ENCODE assay signal across 16 cellular contexts in the genomic region with DNA sequence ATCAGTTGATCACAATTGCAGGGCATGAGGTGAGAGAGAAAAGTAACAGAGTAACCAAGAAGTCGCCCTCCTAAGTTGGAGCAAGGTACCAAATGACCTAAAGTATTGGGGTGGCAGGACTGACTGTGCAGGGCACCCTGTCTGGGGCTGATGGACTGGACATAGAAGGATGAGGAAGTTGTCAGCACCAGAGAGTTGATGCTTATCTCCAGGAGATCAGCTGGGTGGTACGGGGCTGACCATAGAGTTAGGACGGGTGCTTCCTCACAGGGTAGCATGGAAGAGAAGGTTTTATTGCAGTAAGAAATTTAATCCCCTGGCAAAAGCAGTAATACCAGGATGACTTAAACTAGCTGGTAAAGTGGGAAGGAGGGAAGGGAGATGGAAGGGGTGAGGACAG.
"Had no signal": no experiment of that assay in that cellular context is flagged by ENCODE, and none has a peak within 500 bp of the region (broad histone marks: within the 10 kb centered on the region; RNA-seq: fewer than 3 reads in every experiment).

No MANE protein-coding gene starts in this region.

- ATAC-seq: activated T-cell treated with anti-CD3 and anti-CD28 coated beads, Interleukin-2, amount 50 U/mL, for 72 hours; foreskin keratinocyte; WTC11 had no signal

- H3K4me1 Mint-ChIP-seq: activated CD4-positive, alpha-beta memory T cell treated with anti-CD3 and anti-CD28 coated beads, Interleukin-2, amount 10 ng/mL, durations not matched to agents 7 days and 5 days; activated naive CD8-positive, alpha-beta T cell treated with anti-CD3 and anti-CD28 coated beads, Interleukin-2, amount 10 ng/mL, durations not matched to agents 7 days and 5 days had no signal

- H3K27ac ChIP-seq: brain microvascular endothelial cell, foreskin keratinocyte, thoracic aorta had no signal

- H3K4me3 Mint-ChIP-seq: activated CD4-positive, alpha-beta memory T cell treated with anti-CD3 and anti-CD28 coated beads, Interleukin-2, amount 10 ng/mL, durations not matched to agents 7 days and 5 days; activated naive CD8-positive, alpha-beta T cell treated with anti-CD3 and anti-CD28 coated beads, Interleukin-2, amount 10 ng/mL, durations not matched to agents 7 days and 5 days; activated T-cell treated with anti-CD3 and anti-CD28 coated beads, Interleukin-2, amount 50 U/mL, for 72 hours; natural killer cell treated with Interleukin-12 subunit alpha and Interleukin-12 subunit beta and Interleukin-15 and Interleukin-18, amount 100 ng/mL, for 72 hours; WTC11 had no signal

- H3K27ac Mint-ChIP-seq: activated CD4-positive, alpha-beta memory T cell treated with anti-CD3 and anti-CD28 coated beads, Interleukin-2, amount 10 ng/mL, durations not matched to agents 7 days and 5 days; activated naive CD8-positive, alpha-beta T cell treated with anti-CD3 and anti-CD28 coated beads, Interleukin-2, amount 10 ng/mL, durations not matched to agents 7 days and 5 days; activated T-cell treated with anti-CD3 and anti-CD28 coated beads, Interleukin-2, amount 50 U/mL, for 72 hours; natural killer cell treated with Interleukin-12 subunit alpha and Interleukin-12 subunit beta and Interleukin-15 and Interleukin-18, amount 100 ng/mL, for 72 hours; WTC11 had no signal

- H3K4me3 ChIP-seq: thoracic aorta had no signal

- H3K36me3 Mint-ChIP-seq: activated naive CD8-positive, alpha-beta T cell treated with anti-CD3 and anti-CD28 coated beads, Interleukin-2, amount 10 ng/mL, durations not matched to agents 7 days and 5 days; natural killer cell treated with Interleukin-12 subunit alpha and Interleukin-12 subunit beta and Interleukin-15 and Interleukin-18, amount 100 ng/mL, for 72 hours; WTC11 had no signal

- H3K4me1 ChIP-seq: foreskin keratinocyte had no signal

- DNase-seq: activated CD4-positive, alpha-beta memory T cell treated with anti-CD3 and anti-CD28 coated beads, Interleukin-2, amount 10 ng/mL, durations not matched to agents 7 days and 5 days; activated CD4-positive, alpha-beta T cell treated with anti-CD3 and anti-CD28 coated beads for 4 hours; activated gamma-delta T cell treated with Interleukin-2 at 50 U/mL for 16 hours; activated naive CD8-positive, alpha-beta T cell treated with anti-CD3 and anti-CD28 coated beads, Interleukin-2, amount 10 ng/mL, durations not matched to agents 7 days and 5 days; activated T-cell treated with anti-CD3 and anti-CD28 coated beads, Interleukin-2, amount 50 U/mL, for 72 hours; brain microvascular endothelial cell; cerebellar nuclear complex; effector memory CD4-positive, alpha-beta T cell; foreskin keratinocyte; glutamatergic neuron; mesendoderm; T-helper 1 cell; T1000 had no signal

- H3K27me3 ChIP-seq: brain microvascular endothelial cell had no signal

- H3K9me3 Mint-ChIP-seq: activated CD4-positive, alpha-beta memory T cell treated with anti-CD3 and anti-CD28 coated beads, Interleukin-2, amount 10 ng/mL, durations not matched to agents 7 days and 5 days; activated naive CD8-positive, alpha-beta T cell treated with anti-CD3 and anti-CD28 coated beads, Interleukin-2, amount 10 ng/mL, durations not matched to agents 7 days and 5 days; activated T-cell treated with anti-CD3 and anti-CD28 coated beads, Interleukin-2, amount 50 U/mL, for 72 hours; natural killer cell treated with Interleukin-12 subunit alpha and Interleukin-12 subunit beta and Interleukin-15 and Interleukin-18, amount 100 ng/mL, for 72 hours had no signal

- H3K9me3 ChIP-seq: thoracic aorta had no signal

- H3K36me3 ChIP-seq: brain microvascular endothelial cell, thoracic aorta had no signal
